In the genomic region with DNA sequence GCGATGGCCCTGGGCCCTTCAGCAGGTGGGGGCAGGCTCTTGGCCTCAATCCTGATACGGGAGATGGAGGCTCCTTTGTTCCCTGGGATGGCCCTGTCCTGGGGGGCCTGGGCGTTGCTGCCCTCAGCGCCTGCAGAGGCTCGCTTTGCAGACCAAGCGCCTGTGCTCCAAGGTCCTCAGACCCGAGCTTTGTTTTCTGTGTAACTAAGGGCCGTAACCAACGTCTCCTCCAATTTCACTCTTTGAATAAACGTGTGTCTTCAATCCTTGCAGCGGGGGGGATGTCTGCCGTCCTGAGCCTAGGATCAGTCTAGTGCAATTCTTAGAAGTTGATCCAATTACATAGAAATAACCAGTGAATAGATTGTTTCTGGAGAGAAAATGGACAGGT, we compare ENCODE assay signal across 6 cellular contexts. TPM values are rescaled to one million over a fixed set of nuclear protein-coding genes. Genes with fewer than 3 reads are reported as not detected.
DNase-seq lines count a peak whose midpoint lies in the region; ATAC-seq and TF ChIP-seq lines count a peak whose summit lies in the region.

No MANE protein-coding gene starts in this region.

- peaks cover 35% of the 10 kb centered on the region for H3K4me1 Mint-ChIP-seq in progenitor cell of endocrine pancreas (ENCODE audit: low read depth)

- no peaks in the 10 kb centered on the region for H3K9me3 Mint-ChIP-seq in progenitor cell of endocrine pancreas (ENCODE audit: low read depth)

- peak overlapping the region; percentile 40 for H3K4me3 Mint-ChIP-seq in progenitor cell of endocrine pancreas (ENCODE audit: low read depth)

- DNase-seq in LNCaP clone FGC (ENCODE audit: low read depth) (no peak), cardiac fibroblast (ENCODE audit: low read depth in 2 of 2) (peak in 1 of 2 donors; percentile 54), progenitor cell of endocrine pancreas (ENCODE audit: low spot score, unreplicated experiment) (no peak), NCI-H1048 (lab: John Stamatoyannopoulos, UW) (no peak)

- H3K27ac Mint-ChIP-seq in progenitor cell of endocrine pancreas = peak overlapping the region; percentile 94

- H3K27me3 Mint-ChIP-seq in progenitor cell of endocrine pancreas = no peaks in the 10 kb centered on the region

- no peak for ATAC-seq in HG03571 (IDR thresholded peaks at IDR 0.05; ENCODE audit: unreplicated experiment)
- ATAC-seq in HG03025 (IDR thresholded peaks at IDR 0.05; ENCODE audit: low FRiP score, unreplicated experiment) = no peak

- TF ChIP-seq CTCF in LNCaP clone FGC (IDR thresholded peaks at IDR 0.05; ENCODE audit: control insufficient read depth, extremely low read depth, insufficient read depth) (no peak), cardiac fibroblast (IDR thresholded peaks at IDR 0.05; ENCODE audit: low read depth, low read length) (no peak), progenitor cell of endocrine pancreas (IDR thresholded peaks at IDR 0.05; ENCODE audit: unreplicated experiment) (no peak)

- peak overlapping the region; percentile 94 for H3K4me3 ChIP-seq in LNCaP clone FGC (ENCODE audit: low read depth, low read length)
- peak overlapping the region; percentile 34 to 44 for H3K4me3 ChIP-seq in cardiac fibroblast (replicated peaks in 1 of 2; ENCODE audit: low read depth in 2 of 2, low read length in 2 of 2)

- H3K36me3 Mint-ChIP-seq in progenitor cell of endocrine pancreas (ENCODE audit: insufficient read depth) = peaks cover 21% of the 10 kb centered on the region

RNA-seq across cellular contexts. Expression of gene PTBP1, which starts 5.2 kb away (rescaled TPM):
- 497 and 500 TPM in 2 replicates for total RNA-seq in progenitor cell of endocrine pancreas

RNA-seq across cellular contexts. Expression of gene PLPPR3, which starts 19.3 kb away (rescaled TPM):
- 128 and 129 TPM in 2 replicates for total RNA-seq in progenitor cell of endocrine pancreas

RNA-seq across cellular contexts. Expression of gene AZU1, which starts 25.1 kb away (rescaled TPM):
- total RNA-seq in progenitor cell of endocrine pancreas = 4.8 and 5.1 TPM in 2 replicates

RNA-seq across cellular contexts. Expression of gene PRTN3, which starts 38.3 kb away (rescaled TPM):
- not detected in 2 replicates for total RNA-seq in progenitor cell of endocrine pancreas

RNA-seq across cellular contexts. Expression of gene ELANE, which starts 49.6 kb away (rescaled TPM):
- total RNA-seq in progenitor cell of endocrine pancreas = not detected in 2 replicates
